In genomic region chr6:27470023-27470422, GRCh38 we compare ENCODE assay signal across 2 cellular contexts.
TF ChIP-seq lines count a peak whose summit lies in the region.

No MANE protein-coding gene starts in this region.

TF ChIP-seq in GM12878, 131 proteins besides CTCF, POLR2A, EP300 and RAD21:
- no peak for TF ChIP-seq SPI1 (IDR thresholded peaks at IDR 0.05; ENCODE audit: borderline replicate concordance, insufficient read depth, low read depth, low read length)
- no peak for TF ChIP-seq NFYA (IDR thresholded peaks at IDR 0.05; ENCODE audit: borderline replicate concordance, low read depth, low read length)
- no peak for TF ChIP-seq BCLAF1 (IDR thresholded peaks at IDR 0.05)
- no peak for TF ChIP-seq CREM (IDR thresholded peaks at IDR 0.05; ENCODE audit: low read depth)
- TF ChIP-seq ZNF384 (IDR thresholded peaks at IDR 0.05; ENCODE audit: borderline replicate concordance, low read depth, low read length), result no peak
- no peak for TF ChIP-seq MAX (IDR thresholded peaks at IDR 0.05; ENCODE audit: low read depth, low read length)
- TF ChIP-seq POLR2AphosphoS5 (IDR thresholded peaks at IDR 0.05; ENCODE audit: low read length), result no peak
- no peak for TF ChIP-seq JUND (IDR thresholded peaks at IDR 0.05; ENCODE audit: low read depth, low read length)
- TF ChIP-seq IRF3 (IDR thresholded peaks at IDR 0.05), result no peak
- TF ChIP-seq SRF (IDR thresholded peaks at IDR 0.05; ENCODE audit: low read depth in 2 of 2, low read length in 2 of 2), result no peak
- no peak for TF ChIP-seq KLF5 (IDR thresholded peaks at IDR 0.05; ENCODE audit: partially characterized antibody)

TF ChIP-seq in neural cell, 6 proteins besides CTCF, POLR2A, EP300 and RAD21:
- TF ChIP-seq REST (IDR thresholded peaks at IDR 0.05; ENCODE audit: borderline replicate concordance) (no peak), POLR2AphosphoS5 (IDR thresholded peaks at IDR 0.05) (no peak), TAF1 (IDR thresholded peaks at IDR 0.05; ENCODE audit: low read depth) (no peak), EZH2 (IDR thresholded peaks at IDR 0.05; ENCODE audit: borderline replicate concordance, insufficient read depth, low read length, poor library complexity, severe bottlenecking) (no peak), MXI1 (conservative IDR thresholded peaks at IDR 0.05; ENCODE audit: poor library complexity, severe bottlenecking) (no peak), SMC3 (conservative IDR thresholded peaks at IDR 0.05; ENCODE audit: poor library complexity) (no peak)
